In the genomic region with DNA sequence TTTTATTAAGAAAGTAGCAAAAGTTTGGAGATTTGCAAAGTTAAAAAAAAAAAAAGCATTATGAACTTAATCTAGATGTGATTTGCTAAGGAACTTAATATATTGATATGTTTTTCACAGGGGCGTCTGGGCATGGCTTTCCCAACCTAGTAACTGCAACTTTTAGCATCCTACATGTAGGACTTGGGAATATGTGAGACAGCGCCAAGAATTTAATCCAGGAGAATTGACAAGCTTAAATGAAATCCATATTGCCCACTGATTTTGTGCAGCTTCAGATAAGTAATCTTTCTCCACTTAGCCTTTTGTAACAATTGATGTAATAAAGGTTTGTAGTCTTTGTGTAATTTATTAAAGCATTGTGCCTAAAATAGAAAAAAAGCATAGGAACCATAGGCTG, we compare ENCODE assay signal across 8 cellular contexts. TPM values are rescaled to one million over a fixed set of nuclear protein-coding genes. Genes with fewer than 3 reads are reported as not detected.
DNase-seq lines count a peak whose midpoint lies in the region; ATAC-seq and TF ChIP-seq lines count a peak whose summit lies in the region.

No MANE protein-coding gene starts in this region.

- peak overlapping the region; percentile 98 for H3K27ac ChIP-seq in upper lobe of right lung

- DNase-seq in activated naive CD4-positive, alpha-beta T cell treated with anti-CD3 and anti-CD28 coated beads, Interleukin-2, amount 50 U/mL, for 16 hours: no peak
- DNase-seq in astrocyte of the hippocampus (ENCODE audit: low read depth, low spot score): peak; percentile 9
- no peak for DNase-seq in lower leg skin (ENCODE audit: low spot score in 2 of 2)
- no peak for DNase-seq in upper lobe of right lung
- DNase-seq in D341Med (ENCODE audit: low spot score): no peak

- no peak for TF ChIP-seq POLR2A in lower leg skin (IDR thresholded peaks at IDR 0.05)

- H3K4me3 ChIP-seq in lower leg skin (ENCODE audit: low read depth, poor library complexity, severe bottlenecking) (peak overlapping the region; percentile 98), upper lobe of right lung (peak overlapping the region; percentile 82)

- no peaks in the 10 kb centered on the region for H3K9me3 Mint-ChIP-seq in activated naive CD4-positive, alpha-beta T cell treated with anti-CD3 and anti-CD28 coated beads, Interleukin-2, amount 50 U/mL, for 24 hours

- H3K27me3 Mint-ChIP-seq in activated naive CD4-positive, alpha-beta T cell treated with anti-CD3 and anti-CD28 coated beads, Interleukin-2, amount 50 U/mL, for 24 hours: no peaks in the 10 kb centered on the region

- H3K36me3 ChIP-seq in upper lobe of right lung: peaks cover 5% of the 10 kb centered on the region

- H3K36me3 Mint-ChIP-seq in activated naive CD4-positive, alpha-beta T cell treated with anti-CD3 and anti-CD28 coated beads, Interleukin-2, amount 50 U/mL, for 24 hours: peaks cover 37% of the 10 kb centered on the region

- no peaks in the 10 kb centered on the region for H3K27me3 ChIP-seq in upper lobe of right lung

- H3K4me1 Mint-ChIP-seq in activated naive CD4-positive, alpha-beta T cell treated with anti-CD3 and anti-CD28 coated beads, Interleukin-2, amount 50 U/mL, for 24 hours: peaks cover 44% of the 10 kb centered on the region

- 9 to 13% methylated on average over 2 of the region's 2 CpGs for WGBS in lower leg skin, 2 donors

- ATAC-seq in upper lobe of right lung (no peak), GM19467 (IDR thresholded peaks at IDR 0.05; ENCODE audit: unreplicated experiment) (no peak), HG03354 (IDR thresholded peaks at IDR 0.05; ENCODE audit: poor library complexity, severe bottlenecking, unreplicated experiment) (no peak)

- H3K4me3 Mint-ChIP-seq in activated naive CD4-positive, alpha-beta T cell treated with anti-CD3 and anti-CD28 coated beads, Interleukin-2, amount 50 U/mL, for 24 hours: peak overlapping the region; percentile 98

- intact Hi-C loops in lower leg skin (cut with DNase I; ENCODE audit: low total_unique reads): loop anchor here (10.0 kb wide), 1 partner anchor 69 kb away; a partner anchor contains a TSS
- intact Hi-C loops in upper lobe of right lung (cut with DNase I): no loop called here

- no peak for TF ChIP-seq CTCF in lower leg skin (IDR thresholded peaks at IDR 0.05)
- no peak for TF ChIP-seq CTCF in upper lobe of right lung (IDR thresholded peaks at IDR 0.05)

- no peaks in the 10 kb centered on the region for H3K9me3 ChIP-seq in upper lobe of right lung

- H3K27ac Mint-ChIP-seq in activated naive CD4-positive, alpha-beta T cell treated with anti-CD3 and anti-CD28 coated beads, Interleukin-2, amount 50 U/mL, for 24 hours: peak overlapping the region; percentile 100

- H3K4me1 ChIP-seq in upper lobe of right lung: peaks cover 29% of the 10 kb centered on the region

RNA-seq across cellular contexts. Expression of a gene that starts 1.0 kb away (rescaled TPM):
- total RNA-seq in lower leg skin: 10 to 100 TPM; 16.9 to 20.2 (median 17.8) TPM
- total RNA-seq in upper lobe of right lung: 21.2 TPM
